21 cellular contexts compared by ENCODE assay signal in the genomic region with DNA sequence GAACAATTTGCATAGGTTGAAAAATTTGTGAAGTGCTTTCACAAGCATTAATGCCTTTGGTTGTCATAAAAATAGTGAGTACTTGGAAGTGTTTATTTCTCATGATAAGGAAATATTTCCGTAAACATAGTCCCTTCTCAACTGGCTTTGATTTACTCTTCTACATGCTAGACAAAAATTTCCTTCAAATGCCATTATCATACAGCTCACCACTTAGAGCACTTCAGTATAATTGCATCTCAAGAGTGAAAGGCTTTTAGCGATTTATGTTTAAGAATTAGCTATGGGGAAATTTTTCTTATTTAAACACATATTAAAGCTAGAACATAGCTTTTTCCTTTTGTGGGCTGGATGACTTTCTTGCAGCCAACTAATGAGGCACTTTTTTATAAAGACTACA.
A peak's percentile ranks its signal among the peaks of the same experiment; 100 is the strongest.
DNase-seq lines count a peak whose midpoint lies in the region; ATAC-seq lines count a peak whose summit lies in the region.
"Had no signal": no experiment of that assay in that cellular context is flagged by ENCODE, and none has a peak within 500 bp of the region (broad histone marks: within the 10 kb centered on the region; RNA-seq: fewer than 3 reads in every experiment).

No MANE protein-coding gene starts in this region.

- peak; percentile 11 for DNase-seq in NCI-H748 (lab: John Stamatoyannopoulos, UW; ENCODE audit: unreplicated experiment)
- DNase-seq in NCI-H748 treated with DMSO at 0.1 percent for 48 hours (lab: John Stamatoyannopoulos, UW) = no peak
- DNase-seq in NCI-H2227 treated with DMSO at 0.1 percent for 48 hours (lab: John Stamatoyannopoulos, UW) = peak; percentile 74
- DNase-seq in mesenchymal stem cell = peak; percentile 81
- no peak for DNase-seq in stimulated activated CD4-positive, alpha-beta T cell treated with anti-CD3 and anti-CD28 coated beads, Interleukin-4, amount 100 ng/mL, for 4 hours
- DNase-seq in activated CD4-positive, alpha-beta T cell treated with anti-CD3 and anti-CD28 coated beads for 1 hour = no peak
- DNase-seq: CD4-positive, CD25-positive, alpha-beta regulatory T cell; DMS79 treated with DMSO at 0.1 percent for 48 hours; HFFc6; KBM-7; NCI-H1092 treated with DMSO at 0.1 percent for 48 hours; NCI-H187 treated with DMSO at 0.1 percent for 48 hours; NCI-H2107; NCI-H345; NCI-H524; OCI-M1 had no signal

- H3K9ac ChIP-seq in mesenchymal stem cell (ENCODE audit: low read length) = no peak overlapping the region

- H3K27me3 ChIP-seq in mesenchymal stem cell (ENCODE audit: control insufficient read depth in 1 of 2, insufficient read depth in 1 of 2, low read length in 2 of 2) = no peaks in the 10 kb centered on the region
- H3K27me3 ChIP-seq: SJSA1 had no signal

- H2BK120ac ChIP-seq in mesenchymal stem cell (ENCODE audit: low read depth, low read length) = no peak overlapping the region

- no peak overlapping the region for H3K4me3 ChIP-seq in mesenchymal stem cell (ENCODE audit: insufficient read depth in 1 of 2, low read depth in 1 of 2, low read length in 2 of 2)
- H3K4me3 ChIP-seq: A549, SJSA1 had no signal

- no peak overlapping the region for H3K23ac ChIP-seq in mesenchymal stem cell (ENCODE audit: low read length in 2 of 2)

- no peaks in the 10 kb centered on the region for H3K36me3 ChIP-seq in mesenchymal stem cell (ENCODE audit: control insufficient read depth in 1 of 2, insufficient read depth in 2 of 2, low read depth in 1 of 2, low read length in 2 of 2)
- H3K36me3 ChIP-seq: SJSA1 had no signal

- H2AK5ac ChIP-seq in mesenchymal stem cell (ENCODE audit: low read length, severe bottlenecking) = no peak overlapping the region

- H2AFZ ChIP-seq in mesenchymal stem cell (ENCODE audit: low read depth, low read length) = no peak overlapping the region

- no peak overlapping the region for H3K4me2 ChIP-seq in mesenchymal stem cell (ENCODE audit: low read length, poor library complexity, severe bottlenecking)
- H3K4me2 ChIP-seq: A549 had no signal

- H3K4ac ChIP-seq in mesenchymal stem cell (ENCODE audit: low read depth in 1 of 2, low read length in 2 of 2) = no peak overlapping the region

- H3K4me1 ChIP-seq in mesenchymal stem cell (ENCODE audit: control insufficient read depth, insufficient read depth, low read depth, low read length) = no peaks in the 10 kb centered on the region
- H3K4me1 ChIP-seq: A549, SJSA1 had no signal

- no peak overlapping the region for H2BK12ac ChIP-seq in mesenchymal stem cell (ENCODE audit: low read length in 2 of 2)

- no peak overlapping the region for H3K27ac ChIP-seq in mesenchymal stem cell (ENCODE audit: low read length, poor library complexity, severe bottlenecking)
- H3K27ac ChIP-seq: A549, HL-60, SJSA1 had no signal

- ATAC-seq in HG03354 (IDR thresholded peaks at IDR 0.05; ENCODE audit: poor library complexity, severe bottlenecking, unreplicated experiment) = no peak
- ATAC-seq: A549, Right ventricle myocardium inferior had no signal

- H3K9me3 ChIP-seq in mesenchymal stem cell (ENCODE audit: control insufficient read depth, low read length) = no peaks in the 10 kb centered on the region
- H3K9me3 ChIP-seq: A549, SJSA1 had no signal

- no peaks in the 10 kb centered on the region for H3K79me1 ChIP-seq in mesenchymal stem cell (replicated peaks; ENCODE audit: low read length, poor library complexity, severe bottlenecking)

- no peak overlapping the region for H4K8ac ChIP-seq in mesenchymal stem cell (ENCODE audit: low read length)

- no peak overlapping the region for H4K91ac ChIP-seq in mesenchymal stem cell (ENCODE audit: low read length)

- H3K14ac ChIP-seq in mesenchymal stem cell (ENCODE audit: low read length in 2 of 2) = no peak overlapping the region

- WGBS in mesenchymal stem cell = no CpG with 5 or more reads among the region's 2 CpGs

- no peak overlapping the region for H3K18ac ChIP-seq in mesenchymal stem cell (ENCODE audit: low read depth in 1 of 2, low read length in 2 of 2)

- no peak overlapping the region for H2BK5ac ChIP-seq in mesenchymal stem cell (ENCODE audit: low read depth, low read length, poor library complexity, severe bottlenecking)

- no peak overlapping the region for H2BK15ac ChIP-seq in mesenchymal stem cell (ENCODE audit: low read depth, poor library complexity, severe bottlenecking)

Comparison
In these comparisons a context has a peak if more than half of its experiments do, and no peak if none do; other contexts are left out.
1. DNase-seq: peak in NCI-H748 (single experiment), NCI-H2227 treated with DMSO at 0.1 percent for 48 hours (single experiment) and mesenchymal stem cell (single experiment); none in NCI-H748 treated with DMSO at 0.1 percent for 48 hours (single experiment), stimulated activated CD4-positive, alpha-beta T cell treated with anti-CD3 and anti-CD28 coated beads, Interleukin-4, amount 100 ng/mL, for 4 hours (0 of 2) and activated CD4-positive, alpha-beta T cell treated with anti-CD3 and anti-CD28 coated beads for 1 hour (single experiment).